2 cellular contexts compared by ENCODE assay signal in genomic region chr2:11896386-11896785, GRCh38.
TF ChIP-seq lines count a peak whose summit lies in the region.

No MANE protein-coding gene starts in this region.

TF ChIP-seq in IMR-90, 13 proteins besides CTCF, POLR2A, EP300 and RAD21:
- no peak for TF ChIP-seq MAZ (IDR thresholded peaks at IDR 0.05; ENCODE audit: borderline replicate concordance, low read depth, low read length)
- TF ChIP-seq FOS (IDR thresholded peaks at IDR 0.05; ENCODE audit: low read depth, low read length), result no peak
- TF ChIP-seq SMC3 (IDR thresholded peaks at IDR 0.05; ENCODE audit: low read depth, low read length), result no peak
- TF ChIP-seq MXI1 (IDR thresholded peaks at IDR 0.05; ENCODE audit: borderline replicate concordance, low read depth, low read length), result no peak
- no peak for TF ChIP-seq ELK1 (IDR thresholded peaks at IDR 0.05; ENCODE audit: borderline replicate concordance, low read depth, low read length)
- no peak for TF ChIP-seq CEBPB (IDR thresholded peaks at IDR 0.05; ENCODE audit: low read depth, low read length)
- TF ChIP-seq MAFK (IDR thresholded peaks at IDR 0.05; ENCODE audit: low read depth, low read length), result no peak
- TF ChIP-seq CHD1 (IDR thresholded peaks at IDR 0.05; ENCODE audit: low read depth, low read length), result no peak
- TF ChIP-seq USF2 (IDR thresholded peaks at IDR 0.05; ENCODE audit: low read depth, low read length), result no peak
- TF ChIP-seq RCOR1 (IDR thresholded peaks at IDR 0.05; ENCODE audit: insufficient replicate concordance, low read length), result no peak
- no peak for TF ChIP-seq RFX5 (IDR thresholded peaks at IDR 0.05; ENCODE audit: low read depth, low read length)
- TF ChIP-seq BHLHE40 (IDR thresholded peaks at IDR 0.05; ENCODE audit: low read depth, low read length), result no peak

TF ChIP-seq in H1, 55 proteins besides CTCF, POLR2A, EP300 and RAD21:
- TF ChIP-seq CHD2 (IDR thresholded peaks at IDR 0.05; ENCODE audit: low read length) (no peak), HDAC2 (IDR thresholded peaks at IDR 0.05; ENCODE audit: borderline replicate concordance in 1 of 2, low read depth in 2 of 2, low read length in 2 of 2) (no peak), NRF1 (IDR thresholded peaks at IDR 0.05; ENCODE audit: low read depth, low read length) (no peak), SP2 (IDR thresholded peaks at IDR 0.05; ENCODE audit: low read length) (no peak), FOSL1 (IDR thresholded peaks at IDR 0.05; ENCODE audit: insufficient read depth, low read depth, low read length) (no peak), CTBP2 (IDR thresholded peaks at IDR 0.05; ENCODE audit: borderline replicate concordance, insufficient read depth, insufficient read length, low read length) (no peak), TEAD4 (IDR thresholded peaks at IDR 0.05; ENCODE audit: low read depth, low read length) (peak; percentile 44; the same call in 1 of the 2 replicates), CHD1 (IDR thresholded peaks at IDR 0.05; ENCODE audit: low read depth, low read length) (no peak), BRCA1 (IDR thresholded peaks at IDR 0.05; ENCODE audit: low read depth, low read length) (no peak), TBP (IDR thresholded peaks at IDR 0.05; ENCODE audit: low read depth, low read length) (no peak), SP4 (IDR thresholded peaks at IDR 0.05; ENCODE audit: low read length) (no peak), KDM4A (IDR thresholded peaks at IDR 0.05; ENCODE audit: low read depth, low read length, severe bottlenecking) (no peak), BCL11A (IDR thresholded peaks at IDR 0.05; ENCODE audit: low read depth in 2 of 2, low read length in 2 of 2) (no peak), JUN (IDR thresholded peaks at IDR 0.05; ENCODE audit: low read depth, low read length) (no peak), E2F6 (IDR thresholded peaks at IDR 0.05) (peak; percentile 80), BACH1 (IDR thresholded peaks at IDR 0.05; ENCODE audit: low read length) (no peak)
